ENCODE assay signal across 10 cellular contexts in the genomic region with DNA sequence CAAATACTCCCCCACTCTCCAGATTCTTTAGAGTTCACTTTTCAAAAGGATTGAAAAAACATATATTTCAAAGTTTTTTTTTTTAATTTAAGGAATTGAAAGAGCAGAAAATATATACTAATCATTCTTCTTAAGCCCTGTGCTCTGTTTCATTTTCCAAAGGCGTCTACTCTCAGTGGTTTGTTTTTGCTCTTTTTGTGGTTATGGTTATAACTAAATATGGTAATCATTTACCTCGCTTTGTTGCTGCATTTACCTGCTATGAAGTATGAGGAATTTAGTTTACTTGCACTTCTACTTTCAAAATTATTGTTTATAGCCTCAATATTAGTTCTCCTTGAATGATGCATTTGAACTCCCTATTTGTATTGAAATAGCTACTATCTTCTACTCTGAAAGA. TPM values are rescaled to one million over a fixed set of nuclear protein-coding genes. Genes with fewer than 3 reads are reported as not detected.
DNase-seq lines count a peak whose midpoint lies in the region; ATAC-seq, FAIRE-seq and TF ChIP-seq lines count a peak whose summit lies in the region.
"Had no signal": no experiment of that assay in that cellular context is flagged by ENCODE, and none has a peak within 500 bp of the region (broad histone marks: within the 10 kb centered on the region; RNA-seq: fewer than 3 reads in every experiment).

No MANE protein-coding gene starts in this region.

- H3K27me3 ChIP-seq in pancreas = no peaks in the 10 kb centered on the region
- no peaks in the 10 kb centered on the region for H3K27me3 ChIP-seq in stomach

- TF ChIP-seq CTCF in pancreas (IDR thresholded peaks at IDR 0.05) = no peak
- no peak for TF ChIP-seq CTCF in stomach (IDR thresholded peaks at IDR 0.05)

- no peaks in the 10 kb centered on the region for H3K9me3 Mint-ChIP-seq in activated naive CD8-positive, alpha-beta T cell (ENCODE audit: low read depth)
- H3K9me3 Mint-ChIP-seq in activated naive CD8-positive, alpha-beta T cell treated with anti-CD3 and anti-CD28 coated beads for 36 hours = peaks cover 1% of the 10 kb centered on the region
- peaks cover 7 to 9% of the 10 kb centered on the region in 2 donors for H3K9me3 Mint-ChIP-seq in stimulated activated naive CD8-positive, alpha-beta T cell treated with anti-CD3 and anti-CD28 coated beads, Interleukin-15, amount 100 ng/mL, for 72 hours

- H3K27ac ChIP-seq in caudate nucleus (ENCODE audit: low read depth, low read length) = no peak overlapping the region
- no peak overlapping the region for H3K27ac ChIP-seq in pancreas
- H3K27ac ChIP-seq in stomach = no peak overlapping the region

- no peaks in the 10 kb centered on the region for H3K36me3 Mint-ChIP-seq in activated naive CD8-positive, alpha-beta T cell
- peaks cover 2% of the 10 kb centered on the region for H3K36me3 Mint-ChIP-seq in activated naive CD8-positive, alpha-beta T cell treated with anti-CD3 and anti-CD28 coated beads for 36 hours

- H3K4me1 ChIP-seq in pancreas (peaks cover 0 to 6% (median 0%) of the 10 kb centered on the region in 3 donors), stomach (no peaks in the 10 kb centered on the region)

- H3K4me3 ChIP-seq in pancreas (no peak overlapping the region), stomach (no peak overlapping the region)

- H3K27me3 Mint-ChIP-seq in activated naive CD8-positive, alpha-beta T cell = peaks cover 3% of the 10 kb centered on the region
- peaks cover 11% of the 10 kb centered on the region for H3K27me3 Mint-ChIP-seq in activated naive CD8-positive, alpha-beta T cell treated with anti-CD3 and anti-CD28 coated beads for 36 hours
- H3K27me3 Mint-ChIP-seq in stimulated activated naive CD8-positive, alpha-beta T cell treated with anti-CD3 and anti-CD28 coated beads, Interleukin-15, amount 100 ng/mL, for 72 hours = no peaks in the 10 kb centered on the region

- H3K27ac Mint-ChIP-seq in activated naive CD8-positive, alpha-beta T cell = no peak overlapping the region
- no peak overlapping the region for H3K27ac Mint-ChIP-seq in activated naive CD8-positive, alpha-beta T cell treated with anti-CD3 and anti-CD28 coated beads for 36 hours
- H3K27ac Mint-ChIP-seq in stimulated activated naive CD8-positive, alpha-beta T cell treated with anti-CD3 and anti-CD28 coated beads, Interleukin-15, amount 100 ng/mL, for 72 hours = no peak overlapping the region

- ATAC-seq in HG02610 (IDR thresholded peaks at IDR 0.05; ENCODE audit: unreplicated experiment) (peak; percentile 91), HG03469 (IDR thresholded peaks at IDR 0.05; ENCODE audit: unreplicated experiment) (peak; percentile 93), pancreas (no peak)
- peak; percentile 92 for ATAC-seq in stimulated activated naive CD8-positive, alpha-beta T cell treated with anti-CD3 and anti-CD28 coated beads, Interleukin-15, amount 100 ng/mL, for 72 hours

- no peak for FAIRE-seq in pancreas (lab: Jason Lieb, UNC)

- peak overlapping the region; percentile 11 for H3K4me3 Mint-ChIP-seq in activated naive CD8-positive, alpha-beta T cell
- no peak overlapping the region for H3K4me3 Mint-ChIP-seq in activated naive CD8-positive, alpha-beta T cell treated with anti-CD3 and anti-CD28 coated beads for 36 hours
- no peak overlapping the region for H3K4me3 Mint-ChIP-seq in stimulated activated naive CD8-positive, alpha-beta T cell treated with anti-CD3 and anti-CD28 coated beads, Interleukin-15, amount 100 ng/mL, for 72 hours

- no peak for TF ChIP-seq EP300 in stomach (IDR thresholded peaks at IDR 0.05)

- H3K36me3 ChIP-seq in pancreas = no peaks in the 10 kb centered on the region
- no peaks in the 10 kb centered on the region for H3K36me3 ChIP-seq in stomach

- WGBS in pancreas, 2 donors = 53 to 63% methylated on average over 2 of the region's 2 CpGs
- WGBS in stomach, 5 donors = 26 to 56% (median 53%) methylated on average over 2 of the region's 2 CpGs

- H3K9me3 ChIP-seq in pancreas = no peaks in the 10 kb centered on the region
- H3K9me3 ChIP-seq in stomach = no peaks in the 10 kb centered on the region

- intact Hi-C loops in pancreas (cut with DNase I) (no loop called here), stomach (cut with DNase I; ENCODE audit: low total_unique reads) (no loop called here)

- no peak for DNase-seq in activated naive CD8-positive, alpha-beta T cell treated with anti-CD3 and anti-CD28 coated beads for 36 hours
- no peak for DNase-seq in stimulated activated naive CD8-positive, alpha-beta T cell treated with anti-CD3 and anti-CD28 coated beads, Interleukin-15, amount 100 ng/mL, for 72 hours
- DNase-seq in caudate nucleus (lab: John Stamatoyannopoulos, UW) = no peak
- no peak for DNase-seq in pancreas
- DNase-seq in stomach = no peak
- DNase-seq: activated CD8-positive, alpha-beta memory T cell treated with anti-CD3 and anti-CD28 coated beads for 24 hours; cerebellar nuclear complex had no signal

- H3K4me1 Mint-ChIP-seq in activated naive CD8-positive, alpha-beta T cell (ENCODE audit: low read depth) = peaks cover 5% of the 10 kb centered on the region
- H3K4me1 Mint-ChIP-seq in activated naive CD8-positive, alpha-beta T cell treated with anti-CD3 and anti-CD28 coated beads for 36 hours = peaks cover 10% of the 10 kb centered on the region
- peaks cover 11% of the 10 kb centered on the region for H3K4me1 Mint-ChIP-seq in stimulated activated naive CD8-positive, alpha-beta T cell treated with anti-CD3 and anti-CD28 coated beads, Interleukin-15, amount 100 ng/mL, for 72 hours

- TF ChIP-seq POLR2A in stomach (IDR thresholded peaks at IDR 0.05) = no peak

RNA-seq across cellular contexts. Expression of a gene that starts 55.9 kb away (rescaled TPM):
- under 1 TPM; 0.21 to 0.80 TPM for total RNA-seq in activated naive CD8-positive, alpha-beta T cell treated with anti-CD3 and anti-CD28 coated beads for 36 hours
- total RNA-seq in pancreas = 10 to 100 TPM in 1 of 6 donors, 1 to 10 TPM in 5; 5.7 to 11.2 (median 8.4) TPM
- polyA plus RNA-seq in pancreas = 1 to 10 TPM; 2.5 to 3.5 TPM
- total RNA-seq in stomach = 10 to 100 TPM in 2 of 5 donors, 1 to 10 TPM in 3; 2.9 to 28.1 (median 8.4) TPM
- 1 to 10 TPM; 3.0 to 5.9 (median 3.2) TPM for polyA plus RNA-seq in stomach

Comparison
In these comparisons a context has a peak if more than half of its experiments do, and no peak if none do; other contexts are left out.
1. ATAC-seq: peak in HG02610 (single experiment), HG03469 (single experiment) and stimulated activated naive CD8-positive, alpha-beta T cell treated with anti-CD3 and anti-CD28 coated beads, Interleukin-15, amount 100 ng/mL, for 72 hours (single experiment); none in pancreas (0 of 4).